Comparison of ENCODE assay signal across 1 cellular context in genomic region chr3:112671930-112672715, GRCh38.
TF ChIP-seq lines count a peak whose summit lies in the region.

No MANE protein-coding gene starts in this region.

TF ChIP-seq in K562, 482 proteins besides CTCF, POLR2A, EP300 and RAD21 (continued from another document):
- TF ChIP-seq ZNF655 (CRISPR knock-in tag; IDR thresholded peaks at IDR 0.05) (no peak), NFIC (IDR thresholded peaks at IDR 0.05) (peak; percentile 49; the same call in 1 of the 2 replicates), ZNF384 (IDR thresholded peaks at IDR 0.05; ENCODE audit: low read depth, low read length) (peak; percentile 65; the same call in 1 of the 2 replicates)
TF ChIP-seq in K562: peak in this region for 3.
